Comparison of ENCODE assay signal across 10 cellular contexts in the genomic region with DNA sequence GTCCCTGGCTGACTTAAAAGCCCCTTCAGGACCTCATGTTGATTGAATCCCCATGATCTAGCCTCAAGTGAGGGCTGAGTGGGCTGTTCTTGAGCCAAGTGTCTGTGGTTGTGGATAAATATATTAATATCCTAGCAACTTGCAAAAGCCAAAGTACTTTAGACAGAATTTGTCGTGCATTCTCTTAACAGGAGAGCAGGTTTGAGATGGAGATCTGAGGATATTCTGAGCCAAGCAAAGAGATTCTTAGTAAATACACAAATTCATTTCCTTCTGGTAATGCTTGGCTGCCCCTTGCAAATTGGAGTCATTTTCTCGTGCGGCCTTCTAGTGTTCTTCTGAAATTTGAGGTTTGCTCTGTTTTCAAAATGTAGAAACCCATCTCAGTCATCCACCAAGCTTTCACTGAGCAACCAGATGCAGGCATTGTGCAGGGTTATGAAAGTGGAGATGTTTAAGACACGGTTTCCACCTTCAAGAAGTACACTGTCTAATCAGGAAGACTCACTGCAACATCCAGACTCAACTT.
DNase-seq lines count a peak whose midpoint lies in the region; ATAC-seq and TF ChIP-seq lines count a peak whose summit lies in the region.
"Had no signal": no experiment of that assay in that cellular context is flagged by ENCODE, and none has a peak within 500 bp of the region (broad histone marks: within the 10 kb centered on the region; RNA-seq: fewer than 3 reads in every experiment).

No MANE protein-coding gene starts in this region.

- TF ChIP-seq CTCF in GM10248 (IDR thresholded peaks at IDR 0.05; ENCODE audit: control extremely low read depth, extremely low read depth, low read depth, missing control alignments) = no peak

- ATAC-seq in GM21360 (IDR thresholded peaks at IDR 0.05; ENCODE audit: unreplicated experiment) = peak; percentile 88
- ATAC-seq in HG03442 (IDR thresholded peaks at IDR 0.05; ENCODE audit: unreplicated experiment) = peak; percentile 85
- ATAC-seq: WTC11 had no signal

- CTCF ChIA-PET in GM10248 (lab: Yijun Ruan, JAX) = interaction anchor here (1.1 to 2.0 kb wide), 3 partner anchors 13 to 27 kb away, joined by 3 to 6 read pairs (median 3); no protein-coding TSS in a partner anchor

- POLR2A ChIA-PET in GM10248 (lab: Yijun Ruan, JAX) = interaction anchor here (1.1 kb wide), 1 partner anchor 242 kb away, joined by 5 read pairs; the partner anchor contains the start of gene JUN

- DNase-seq in GM10248 (ENCODE audit: extremely low spot score) = peak; percentile 53
- peak; percentile 21 for DNase-seq in islet precursor cell
- DNase-seq in NCI-H748 treated with DMSO at 0.1 percent for 48 hours (lab: John Stamatoyannopoulos, UW) = no peak
- no peak for DNase-seq in nucleus accumbens (lab: John Stamatoyannopoulos, UW)
- DNase-seq in cerebellum (ENCODE audit: low spot score) = no peak
- DNase-seq in activated CD4-positive, alpha-beta T cell treated with anti-CD3 and anti-CD28 coated beads for 48 hours = no peak
- DNase-seq: heart right ventricle had no signal

Comparison
In these comparisons a context has a peak if more than half of its experiments do, and no peak if none do; other contexts are left out.
1. DNase-seq: peak in GM10248 (single experiment) and islet precursor cell (single experiment); none in NCI-H748 treated with DMSO at 0.1 percent for 48 hours (single experiment), nucleus accumbens (0 of 56), cerebellum (single experiment) and activated CD4-positive, alpha-beta T cell treated with anti-CD3 and anti-CD28 coated beads for 48 hours (single experiment).